In genomic region chr1:31644560-31645273, GRCh38 we compare ENCODE assay signal across 8 cellular contexts. TPM values are rescaled to one million over a fixed set of nuclear protein-coding genes. Genes with fewer than 3 reads are reported as not detected.
DNase-seq lines count a peak whose midpoint lies in the region; TF ChIP-seq lines count a peak whose summit lies in the region.

Gene PEF1 (minus strand): TSS chr1:31644876. CDS start chr1:31644864, 12 bp downstream.

- H3K27me3 ChIP-seq in effector memory CD4-positive, alpha-beta T cell (replicated peaks; ENCODE audit: control insufficient read depth, insufficient read depth, low read length, poor library complexity, severe bottlenecking), result no peaks in the 10 kb centered on the region

- TF ChIP-seq CTCF in GM20000 (IDR thresholded peaks at IDR 0.05; ENCODE audit: extremely low read depth, missing control alignments), result no peak

- H3K27ac ChIP-seq in effector memory CD4-positive, alpha-beta T cell (ENCODE audit: insufficient read depth, low read length, poor library complexity, severe bottlenecking), result peak within 1 kb of the TSS; percentile 100

- peaks cover 4% of the 10 kb centered on the region for H3K36me3 ChIP-seq in effector memory CD4-positive, alpha-beta T cell (ENCODE audit: control insufficient read depth, insufficient read depth, low read length)

- H3K9me3 ChIP-seq in effector memory CD4-positive, alpha-beta T cell (ENCODE audit: control insufficient read depth, low read length), result no peaks in the 10 kb centered on the region

- DNase-seq in CMK (ENCODE audit: low read depth) (peak; percentile 94), GM20000 (ENCODE audit: low spot score) (peak; percentile 97), HT1080 (ENCODE audit: low read depth) (peak; percentile 99), NOMO-1 treated with DMSO at 0.1 percent for 48 hours (lab: John Stamatoyannopoulos, UW; ENCODE audit: unreplicated experiment) (peak; percentile 99), lung microvascular endothelial cell (ENCODE audit: low read depth in 2 of 2) (peak; percentile 99)
- DNase-seq in activated CD8-positive, alpha-beta memory T cell treated with anti-CD3 and anti-CD28 coated beads for 4 hours (ENCODE audit: low read depth in 2 of 2), result peak; percentile 98
- peak; percentile 98 to 99 (median 98) for DNase-seq in effector memory CD4-positive, alpha-beta T cell
- DNase-seq in stimulated activated CD4-positive, alpha-beta T cell treated with anti-CD3 and anti-CD28 coated beads, TNF-alpha, amount 100 ng/mL, for 48 hours (ENCODE audit: low read depth in 3 of 3), result peak; percentile 97 to 99 (median 98)

- H3K4me3 ChIP-seq in effector memory CD4-positive, alpha-beta T cell (ENCODE audit: insufficient read depth, low read depth, low read length, poor library complexity, severe bottlenecking), result peak within 1 kb of the TSS; percentile 98

- peaks cover 8% of the 10 kb centered on the region for H3K4me1 ChIP-seq in effector memory CD4-positive, alpha-beta T cell (ENCODE audit: control insufficient read depth, insufficient read depth, low read length, poor library complexity, severe bottlenecking)

RNA-seq across cellular contexts. Expression of gene PEF1, which starts in this region (rescaled TPM):
- total RNA-seq in HT1080 (2014; rRNA removed; shearing (Covaris generic)), result 80.9 and 125 TPM in 2 replicates
- 70.5 and 73.9 TPM in 2 replicates for polyA plus RNA-seq in HT1080 (2015; cell fraction: cytosol; rRNA removed)
- polyA plus RNA-seq in HT1080 (2015; cell fraction: nucleus; rRNA removed), result 66.3 and 70.7 TPM in 2 replicates
- 97.9 and 132 TPM in 2 replicates for total RNA-seq in lung microvascular endothelial cell

Comparison
In these comparisons a context has a peak if more than half of its experiments do, and no peak if none do; other contexts are left out.
1. Peak in every context shown above with its lines: DNase-seq, H3K4me3 ChIP-seq and H3K27ac ChIP-seq.